ENCODE assay signal across 29 cellular contexts in the genomic region with DNA sequence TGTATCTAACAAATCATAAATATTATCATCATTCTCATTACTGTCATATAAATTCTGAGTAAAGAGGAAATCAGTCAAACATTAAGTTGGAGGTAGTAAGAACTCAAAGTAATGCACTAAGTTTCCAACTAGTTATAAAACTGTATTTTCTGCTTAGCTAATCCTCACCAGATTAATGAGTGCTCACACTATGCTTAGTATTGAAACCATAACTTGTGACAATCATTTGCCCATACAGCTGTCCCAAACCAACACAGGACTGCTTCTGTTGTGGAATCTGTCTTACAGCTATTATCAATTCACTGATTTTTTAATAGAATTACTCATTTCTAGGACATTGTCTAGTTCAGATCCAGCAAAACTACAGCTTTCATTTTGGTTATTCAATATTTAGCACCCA. TPM values are rescaled to one million over a fixed set of nuclear protein-coding genes. Genes with fewer than 3 reads are reported as not detected.
DNase-seq lines count a peak whose midpoint lies in the region; ATAC-seq and TF ChIP-seq lines count a peak whose summit lies in the region.
"Had no signal": no experiment of that assay in that cellular context is flagged by ENCODE, and none has a peak within 500 bp of the region (broad histone marks: within the 10 kb centered on the region; RNA-seq: fewer than 3 reads in every experiment).

No MANE protein-coding gene starts in this region.

- H3K36me3 ChIP-seq in Karpas-422 (ENCODE audit: insufficient read depth, low read length) (no peaks in the 10 kb centered on the region), hepatocyte (replicated peaks; ENCODE audit: insufficient read depth, low read depth) (no peaks in the 10 kb centered on the region)
- H3K36me3 ChIP-seq: esophagus muscularis mucosa, Peyer's patch, right lobe of liver, spleen, uterus had no signal

- H3K4me2 ChIP-seq in Karpas-422 (ENCODE audit: low read depth, low read length, poor library complexity, severe bottlenecking): peak overlapping the region; percentile 66
- no peak overlapping the region for H3K4me2 ChIP-seq in hepatocyte

- H3K4me1 ChIP-seq in Karpas-422 (ENCODE audit: low read length) (peaks cover 83% of the 10 kb centered on the region), hepatocyte (ENCODE audit: insufficient read depth) (peaks cover 8% of the 10 kb centered on the region)

- ATAC-seq in GM18861 (IDR thresholded peaks at IDR 0.05; ENCODE audit: unreplicated experiment) (peak; percentile 50), GM21825 (IDR thresholded peaks at IDR 0.05; ENCODE audit: unreplicated experiment) (peak; percentile 35), HG03064 (IDR thresholded peaks at IDR 0.05; ENCODE audit: low read depth, unreplicated experiment) (peak; percentile 43), GM19023 (IDR thresholded peaks at IDR 0.05; ENCODE audit: unreplicated experiment) (no peak)
- ATAC-seq: activated CD4-positive, alpha-beta T cell treated with anti-CD3 and anti-CD28 coated beads for 36 hours; activated CD8-positive, alpha-beta T cell treated with anti-CD3 and anti-CD28 coated beads for 36 hours; body of pancreas; CD8-positive, alpha-beta T cell; naive thymus-derived CD8-positive, alpha-beta T cell; right lobe of liver had no signal

- intact Hi-C loops in head of caudate nucleus (cut with DNase I): no loop called here

- H4K20me1 ChIP-seq in Karpas-422 (ENCODE audit: insufficient read depth, low read depth, low read length) (no peaks in the 10 kb centered on the region), hepatocyte (ENCODE audit: insufficient read depth, poor library complexity, severe bottlenecking) (no peaks in the 10 kb centered on the region)

- H3K27ac ChIP-seq in Karpas-422 (ENCODE audit: low read length) (peak overlapping the region; percentile 100), hepatocyte (no peak overlapping the region)
- H3K27ac ChIP-seq: body of pancreas, esophagus muscularis mucosa, Peyer's patch, right lobe of liver, spleen, uterus had no signal

- H3K4me3 ChIP-seq in Karpas-422 (ENCODE audit: low read length): no peak overlapping the region
- H3K4me3 ChIP-seq in hepatocyte: no peak overlapping the region
- H3K4me3 ChIP-seq: body of pancreas, esophagus muscularis mucosa, lung, Peyer's patch, right lobe of liver, spleen, uterus had no signal

- DNase-seq in Karpas-422 (no peak), germinal center (ENCODE audit: low spot score) (no peak), head of caudate nucleus (no peak), hepatocyte (ENCODE audit: low spot score) (no peak)
- DNase-seq: activated CD4-positive, alpha-beta T cell treated with anti-CD3 and anti-CD28 coated beads for 36 hours; activated CD8-positive, alpha-beta memory T cell treated with anti-CD3 and anti-CD28 coated beads, Interleukin-2, amount 50 U/mL, for 48 hours; activated CD8-positive, alpha-beta T cell treated with anti-CD3 and anti-CD28 coated beads for 36 hours; activated naive CD4-positive, alpha-beta T cell treated with anti-CD3 and anti-CD28 coated beads, Interleukin-2, amount 50 U/mL, for 16 hours; body of pancreas; CD8-positive, alpha-beta T cell; endodermal cell; foreskin fibroblast; naive thymus-derived CD8-positive, alpha-beta T cell; NCI-H1048; NCI-H1694 treated with DMSO at 0.1 percent for 48 hours; NCI-H446 treated with DMSO at 0.1 percent for 48 hours; NCI-H774; Peyer's patch; right lobe of liver; SHP77 treated with DMSO at 0.1 percent for 48 hours; spleen; stimulated activated CD4-positive, alpha-beta T cell treated with anti-CD3 and anti-CD28 coated beads, Interleukin-2, amount 100 ng/mL, for 24 hours; uterus had no signal

- H3K9ac ChIP-seq in Karpas-422 (ENCODE audit: low read length): no peak overlapping the region

- no peaks in the 10 kb centered on the region for H3K9me2 ChIP-seq in Karpas-422 (replicated peaks; ENCODE audit: insufficient read depth, low read length)
- no peaks in the 10 kb centered on the region for H3K9me2 ChIP-seq in hepatocyte (replicated peaks; ENCODE audit: insufficient read depth)

- no peak for TF ChIP-seq CTCF in hepatocyte (IDR thresholded peaks at IDR 0.05; ENCODE audit: poor library complexity)

- H3K9me3 ChIP-seq in Karpas-422 (ENCODE audit: low read length) (no peaks in the 10 kb centered on the region), hepatocyte (ENCODE audit: low read depth) (no peaks in the 10 kb centered on the region)
- H3K9me3 ChIP-seq: body of pancreas, esophagus muscularis mucosa, Peyer's patch, right lobe of liver, spleen, uterus had no signal

- H3K79me2 ChIP-seq in Karpas-422 (ENCODE audit: low read length) (no peaks in the 10 kb centered on the region), hepatocyte (no peaks in the 10 kb centered on the region)

- H3K27me3 ChIP-seq in Karpas-422 (ENCODE audit: low read length) (no peaks in the 10 kb centered on the region), hepatocyte (no peaks in the 10 kb centered on the region)
- H3K27me3 ChIP-seq: body of pancreas, esophagus muscularis mucosa, Peyer's patch, right lobe of liver, spleen, uterus had no signal

- no peak overlapping the region for H2AFZ ChIP-seq in Karpas-422 (ENCODE audit: low read length)
- H2AFZ ChIP-seq in hepatocyte: no peak overlapping the region

RNA-seq across cellular contexts. Expression of gene TANK, which starts 41.5 kb away (rescaled TPM):
- total RNA-seq in Karpas-422 (2014; rRNA removed; shearing (Covaris generic); ENCODE audit: low replicate concordance): 141 and 295 TPM in 2 replicates
- total RNA-seq in hepatocyte: 54.7 and 66.7 TPM in 2 replicates
- polyA plus RNA-seq in hepatocyte: 37.6 and 45.1 TPM in 2 replicates
